Comparison of ENCODE assay signal across 1 cellular context in genomic region chr20:15619816-15620215, GRCh38.
TF ChIP-seq lines count a peak whose summit lies in the region.

No MANE protein-coding gene starts in this region.

TF ChIP-seq in IMR-90, 13 proteins besides CTCF, POLR2A, EP300 and RAD21:
- TF ChIP-seq MXI1 (IDR thresholded peaks at IDR 0.05; ENCODE audit: borderline replicate concordance, low read depth, low read length) (no peak), CEBPB (IDR thresholded peaks at IDR 0.05; ENCODE audit: low read depth, low read length) (no peak), CHD1 (IDR thresholded peaks at IDR 0.05; ENCODE audit: low read depth, low read length) (no peak), NFE2L2 (IDR thresholded peaks at IDR 0.05; ENCODE audit: low read depth, low read length) (no peak), RCOR1 (IDR thresholded peaks at IDR 0.05; ENCODE audit: insufficient replicate concordance, low read length) (no peak), MAZ (IDR thresholded peaks at IDR 0.05; ENCODE audit: borderline replicate concordance, low read depth, low read length) (no peak), SMC3 (IDR thresholded peaks at IDR 0.05; ENCODE audit: low read depth, low read length) (no peak), MAFK (IDR thresholded peaks at IDR 0.05; ENCODE audit: low read depth, low read length) (no peak), ELK1 (IDR thresholded peaks at IDR 0.05; ENCODE audit: borderline replicate concordance, low read depth, low read length) (no peak), BHLHE40 (IDR thresholded peaks at IDR 0.05; ENCODE audit: low read depth, low read length) (no peak), RFX5 (IDR thresholded peaks at IDR 0.05; ENCODE audit: low read depth, low read length) (no peak), FOS (IDR thresholded peaks at IDR 0.05; ENCODE audit: low read depth, low read length) (no peak), USF2 (IDR thresholded peaks at IDR 0.05; ENCODE audit: low read depth, low read length) (no peak)
TF ChIP-seq in IMR-90: peak in this region for 0.
